Comparison of ENCODE assay signal across 34 cellular contexts in the genomic region with DNA sequence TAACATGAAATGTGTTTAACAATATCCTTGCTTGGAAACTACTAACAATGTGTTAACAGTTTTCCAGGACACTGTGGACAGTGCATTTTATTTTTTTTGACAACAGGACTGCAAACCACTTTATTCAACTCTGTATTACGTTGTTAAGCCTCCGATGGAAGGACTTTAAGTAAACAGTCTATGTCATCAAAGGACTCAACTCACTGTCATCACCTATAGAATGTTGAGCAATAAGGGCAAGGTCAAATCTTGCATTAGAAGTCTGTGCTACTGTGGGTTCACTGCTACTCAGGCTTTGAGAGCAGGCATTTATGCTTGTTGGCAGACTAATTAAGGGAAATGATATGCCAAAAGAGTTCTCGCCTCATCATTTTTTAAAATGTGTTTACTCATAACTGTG.
A peak's percentile ranks its signal among the peaks of the same experiment; 100 is the strongest.
DNase-seq lines count a peak whose midpoint lies in the region; ATAC-seq, FAIRE-seq and TF ChIP-seq lines count a peak whose summit lies in the region.
"Had no signal": no experiment of that assay in that cellular context is flagged by ENCODE, and none has a peak within 500 bp of the region (broad histone marks: within the 10 kb centered on the region; RNA-seq: fewer than 3 reads in every experiment).

No MANE protein-coding gene starts in this region.

- POLR2A ChIA-PET in PC-3 (lab: Charles Lee; ENCODE audit: unreplicated experiment) (no interaction called here), H1 (lab: Charles Lee; ENCODE audit: partially characterized antibody) (no interaction called here)

- no peak overlapping the region for H3K4ac ChIP-seq in H1 (replicated peaks; ENCODE audit: insufficient read length, low read depth, low read length)

- H2BK20ac ChIP-seq in H1 (ENCODE audit: low read length) = no peak overlapping the region

- 97% methylated on average over 3 of the region's 3 CpGs; no CpG with 5 or more reads in 1 of the 2 experiments for WGBS in H1 (ENCODE audit: extremely low coverage in 1 of 2, insufficient coverage in 1 of 2, insufficient read length in 1 of 2, insufficient replicate concordance in 2 of 2, low coverage in 1 of 2, low lambda C conversion rate in 2 of 2, missing lambda C conversion rate in 1 of 2), 2 experiments

- peak; percentile 39 for FAIRE-seq in H1 (lab: Jason Lieb, UNC)
- FAIRE-seq: GM12878, islet of Langerhans had no signal

- H3K4me2 ChIP-seq in PC-3 (ENCODE audit: low read length) (no peak overlapping the region), H1 (ENCODE audit: insufficient read depth in 1 of 2, low read depth in 2 of 2, low read length in 2 of 2) (no peak overlapping the region)
- H3K4me2 ChIP-seq: BLaER1, PC-9 had no signal

- H3K27me3 ChIP-seq in PC-3 (ENCODE audit: low read length) (no peaks in the 10 kb centered on the region), H1 (replicated peaks in 1 of 4; ENCODE audit: control insufficient read depth in 3 of 4, extremely low read depth in 1 of 4, insufficient read depth in 3 of 4, low read length in 3 of 4) (no peaks in the 10 kb centered on the region), lower lobe of right lung (ENCODE audit: low read depth) (no peaks in the 10 kb centered on the region)
- H3K27me3 ChIP-seq: BLaER1, body of pancreas, esophagus muscularis mucosa, upper lobe of left lung had no signal

- CTCF ChIA-PET in PC-3 (lab: Charles Lee) = no interaction called here
- CTCF ChIA-PET in H1 (lab: Charles Lee; ENCODE audit: partially characterized antibody) = interaction anchor here (0.8 to 1.3 kb wide), 4 partner anchors 9 to 143 kb away, joined by 3 to 5 read pairs (median 4); no protein-coding TSS in a partner anchor

- no peaks in the 10 kb centered on the region for H3K79me1 ChIP-seq in H1 (ENCODE audit: low read depth, low read length)

- H3K36me3 ChIP-seq in PC-3 (ENCODE audit: low read depth, low read length) (no peaks in the 10 kb centered on the region), H1 (ENCODE audit: control insufficient read depth in 2 of 4, insufficient read depth in 4 of 4, low read length in 3 of 4) (no peaks in the 10 kb centered on the region), lower lobe of right lung (no peaks in the 10 kb centered on the region)
- H3K36me3 ChIP-seq: BLaER1, esophagus muscularis mucosa, left ventricle myocardium inferior, upper lobe of left lung, WERI-Rb-1 had no signal

- no peaks in the 10 kb centered on the region for H3F3A ChIP-seq in PC-3 (ENCODE audit: low read length, unreplicated experiment)

- peak; percentile 58 for DNase-seq in DMS53 (lab: John Stamatoyannopoulos, UW)
- DNase-seq in HPDE6-E6E7 (ENCODE audit: extremely low spot score) = peak; percentile 10
- DNase-seq in PC-3 = peak; percentile 44
- no peak for DNase-seq in H1 (ENCODE audit: low read depth in 1 of 2, low spot score in 2 of 2)
- DNase-seq in activated CD4-positive, alpha-beta T cell treated with anti-CD3 and anti-CD28 coated beads, Interleukin-2, amount 50 U/mL, for 48 hours = no peak
- DNase-seq in lower lobe of right lung = no peak
- no peak for DNase-seq in activated CD4-positive, alpha-beta T cell treated with anti-CD3 and anti-CD28 coated beads for 1 hour
- DNase-seq in NOMO-1 treated with dmso at 0.1 percent for 144 hours (lab: John Stamatoyannopoulos, UW; ENCODE audit: unreplicated experiment) = no peak
- DNase-seq: activated CD4-positive, alpha-beta T cell treated with anti-CD3 and anti-CD28 coated beads, Interleukin-2, amount 10 ng/mL, durations not matched to agents 7 days and 5 days; activated CD8-positive, alpha-beta memory T cell treated with anti-CD3 and anti-CD28 coated beads, Interleukin-2, amount 10 ng/mL, durations not matched to agents 7 days and 5 days; activated naive CD4-positive, alpha-beta T cell; activated T-cell treated with anti-CD3 and anti-CD28 coated beads, Interleukin-2, amount 50 U/mL, for 48 hours; body of pancreas; COR-L47; cortex of kidney; endodermal cell; Kasumi-1; left ventricle myocardium inferior; MV-4-11; naive B cell; NCI-H187; NCI-H226; PC-9; SIG-M5; stimulated activated CD4-positive, alpha-beta T cell treated with anti-CD3 and anti-CD28 coated beads, Interleukin-4, amount 100 ng/mL, for 4 hours; substantia nigra; upper lobe of left lung; WERI-Rb-1 had no signal

- H3K18ac ChIP-seq in H1 (ENCODE audit: extremely low read depth, low read length) = no peak overlapping the region

- H4K20me1 ChIP-seq in PC-3 (ENCODE audit: low read length) (no peaks in the 10 kb centered on the region), H1 (replicated peaks in 1 of 2; ENCODE audit: control insufficient read depth in 1 of 2, insufficient read depth in 2 of 2, low read length in 2 of 2) (no peaks in the 10 kb centered on the region)
- H4K20me1 ChIP-seq: BLaER1 had no signal

- H4K5ac ChIP-seq in H1 (ENCODE audit: insufficient read length, low read depth, low read length) = no peak overlapping the region

- TF ChIP-seq EP300 in H1 (IDR thresholded peaks at IDR 0.05; ENCODE audit: borderline replicate concordance in 1 of 2, low read depth in 2 of 2, low read length in 2 of 2) = no peak

- H3K4me1 ChIP-seq in PC-3 (ENCODE audit: insufficient read depth, low read length) (no peaks in the 10 kb centered on the region), H1 (replicated peaks in 1 of 4; ENCODE audit: control insufficient read depth in 3 of 4, insufficient read depth in 4 of 4, low read length in 3 of 4) (peaks cover 0 to 2% (median 1%) of the 10 kb centered on the region in 4 experiments; a peak in 2 of 7 replicates), lower lobe of right lung (no peaks in the 10 kb centered on the region)
- H3K4me1 ChIP-seq: BLaER1, body of pancreas, esophagus muscularis mucosa, left ventricle myocardium inferior, upper lobe of left lung had no signal

- H2BK12ac ChIP-seq in H1 (ENCODE audit: low read depth, low read length) = no peak overlapping the region

- TF ChIP-seq CTCF in PC-3 (conservative IDR thresholded peaks at IDR 0.05; ENCODE audit: low read depth, low read length) (no peak), H1 (IDR thresholded peaks at IDR 0.05; ENCODE audit: control extremely low read depth in 1 of 3, insufficient read depth in 1 of 3, low read depth in 1 of 3, low read length in 3 of 3) (no peak), lower lobe of right lung (IDR thresholded peaks at IDR 0.05) (no peak)

- H2BK15ac ChIP-seq in H1 (ENCODE audit: low read length) = no peak overlapping the region

- H2AFZ ChIP-seq in PC-3 (ENCODE audit: low read length) (no peak overlapping the region), H1 (ENCODE audit: low read length) (no peak overlapping the region)
- H2AFZ ChIP-seq: PC-9 had no signal

- H3K14ac ChIP-seq in H1 (ENCODE audit: insufficient read length) = no peak overlapping the region

- H3K9me2 ChIP-seq in PC-3 (replicated peaks; ENCODE audit: low read length) = no peaks in the 10 kb centered on the region

- intact Hi-C loops in PC-3 (cut with micrococcal nuclease) (no loop called here), lower lobe of right lung (cut with DNase I) (no loop called here)

- no peak overlapping the region for H2AK5ac ChIP-seq in H1 (ENCODE audit: low read depth, low read length)

- H3K27ac ChIP-seq in PC-3 (ENCODE audit: low read length) (no peak overlapping the region), H1 (ENCODE audit: low read depth, low read length) (no peak overlapping the region), lower lobe of right lung (no peak overlapping the region)
- H3K27ac ChIP-seq: BLaER1, body of pancreas, esophagus muscularis mucosa, left ventricle myocardium inferior, PC-9, upper lobe of left lung, WERI-Rb-1 had no signal

- H4K8ac ChIP-seq in H1 (ENCODE audit: extremely low read depth, insufficient read depth, low read length) = no peak overlapping the region

- H3K9me3 ChIP-seq in PC-3 (ENCODE audit: low read length) (0 out of 2 replicates have a peak, but pooled peaks cover 8% of the 10 kb centered on the region), H1 (ENCODE audit: insufficient read depth in 2 of 2, low read depth in 1 of 2, low read length in 1 of 2) (no peaks in the 10 kb centered on the region), lower lobe of right lung (no peaks in the 10 kb centered on the region)
- H3K9me3 ChIP-seq: BLaER1, body of pancreas, esophagus muscularis mucosa, upper lobe of left lung had no signal

- no peak overlapping the region for H3K9ac ChIP-seq in PC-3 (ENCODE audit: low read length)
- H3K9ac ChIP-seq in H1 (replicated peaks in 1 of 4; ENCODE audit: extremely low read depth in 1 of 4, low read depth in 3 of 4, low read length in 3 of 4) = no peak overlapping the region
- H3K9ac ChIP-seq: BLaER1 had no signal

- no peak overlapping the region for H4K91ac ChIP-seq in H1 (replicated peaks; ENCODE audit: insufficient read length, low read length)

- H2BK5ac ChIP-seq in H1 (ENCODE audit: low read depth, low read length) = no peak overlapping the region

- no peak for TF ChIP-seq POLR2A in H1 (IDR thresholded peaks at IDR 0.05; ENCODE audit: control extremely low read depth in 1 of 2, low read depth in 2 of 2, low read length in 2 of 2)

- no peak overlapping the region for H3K23ac ChIP-seq in H1 (ENCODE audit: insufficient read length)

- BruUV-seq in PC-3 (replicated peaks; lab: Mats Ljungman, UMichigan) = no TSS peak

- no peak overlapping the region for H3K56ac ChIP-seq in H1 (replicated peaks; ENCODE audit: insufficient read length, low read depth, low read length)

- ATAC-seq in PC-3 (no peak), lower lobe of right lung (no peak)
- ATAC-seq: activated CD8-positive, alpha-beta memory T cell treated with anti-CD3 and anti-CD28 coated beads, Interleukin-2, amount 10 ng/mL, durations not matched to agents 7 days and 5 days; body of pancreas; GM12878; sciatic nerve; stimulated activated memory B cell treated with anti-CD40 and anti-IgM and Interleukin-4, amounts not matched to agents 10 μg/mL and 1 μg/mL and 100 μg/mL, for 72 hours had no signal

- no peak overlapping the region for H3K4me3 ChIP-seq in PC-3 (ENCODE audit: low read length)
- no peak overlapping the region for H3K4me3 ChIP-seq in H1 (ENCODE audit: extremely low read depth in 1 of 4, insufficient read depth in 2 of 4, low read depth in 3 of 4, low read length in 4 of 4)
- no peak overlapping the region for H3K4me3 ChIP-seq in lower lobe of right lung
- H3K4me3 ChIP-seq: BLaER1, body of pancreas, esophagus muscularis mucosa, GM12878, left ventricle myocardium inferior, PC-9, upper lobe of left lung had no signal

- no peaks in the 10 kb centered on the region for H3K79me2 ChIP-seq in PC-3 (ENCODE audit: low read length)
- no peaks in the 10 kb centered on the region for H3K79me2 ChIP-seq in H1 (ENCODE audit: control insufficient read depth in 1 of 2, insufficient read depth in 2 of 2, low read length in 2 of 2)

- no peak overlapping the region for H2BK120ac ChIP-seq in H1 (replicated peaks; ENCODE audit: low read depth, low read length)

- no peak for TF ChIP-seq RAD21 in H1 (IDR thresholded peaks at IDR 0.05 in 1 of 2, conservative IDR thresholded peaks at IDR 0.05 in 1 of 2; ENCODE audit: low read depth in 2 of 2, low read length in 2 of 2)

- H3K23me2 ChIP-seq in H1 (ENCODE audit: low read depth, low read length) = no peaks in the 10 kb centered on the region

TF ChIP-seq in H1, 55 proteins besides CTCF, POLR2A, EP300 and RAD21 (continues in another document):
- TF ChIP-seq GABPA (IDR thresholded peaks at IDR 0.05; ENCODE audit: borderline replicate concordance, insufficient read depth, low read length) = no peak
- no peak for TF ChIP-seq CBX5 (IDR thresholded peaks at IDR 0.05; ENCODE audit: low read depth, low read length)
- TF ChIP-seq POLR2AphosphoS5 (IDR thresholded peaks at IDR 0.05; ENCODE audit: low read depth, low read length) = no peak

Comparison
In these comparisons a context has a peak if more than half of its experiments do, and no peak if none do; other contexts are left out.
1. DNase-seq: peak in DMS53 (single experiment), HPDE6-E6E7 (single experiment) and PC-3 (single experiment); none in H1 (0 of 2), activated CD4-positive, alpha-beta T cell treated with anti-CD3 and anti-CD28 coated beads, Interleukin-2, amount 50 U/mL, for 48 hours (0 of 2), lower lobe of right lung (single experiment), activated CD4-positive, alpha-beta T cell treated with anti-CD3 and anti-CD28 coated beads for 1 hour (single experiment) and NOMO-1 treated with dmso at 0.1 percent for 144 hours (single experiment).